Comparison of ENCODE assay signal across 1 cellular context in the genomic region with DNA sequence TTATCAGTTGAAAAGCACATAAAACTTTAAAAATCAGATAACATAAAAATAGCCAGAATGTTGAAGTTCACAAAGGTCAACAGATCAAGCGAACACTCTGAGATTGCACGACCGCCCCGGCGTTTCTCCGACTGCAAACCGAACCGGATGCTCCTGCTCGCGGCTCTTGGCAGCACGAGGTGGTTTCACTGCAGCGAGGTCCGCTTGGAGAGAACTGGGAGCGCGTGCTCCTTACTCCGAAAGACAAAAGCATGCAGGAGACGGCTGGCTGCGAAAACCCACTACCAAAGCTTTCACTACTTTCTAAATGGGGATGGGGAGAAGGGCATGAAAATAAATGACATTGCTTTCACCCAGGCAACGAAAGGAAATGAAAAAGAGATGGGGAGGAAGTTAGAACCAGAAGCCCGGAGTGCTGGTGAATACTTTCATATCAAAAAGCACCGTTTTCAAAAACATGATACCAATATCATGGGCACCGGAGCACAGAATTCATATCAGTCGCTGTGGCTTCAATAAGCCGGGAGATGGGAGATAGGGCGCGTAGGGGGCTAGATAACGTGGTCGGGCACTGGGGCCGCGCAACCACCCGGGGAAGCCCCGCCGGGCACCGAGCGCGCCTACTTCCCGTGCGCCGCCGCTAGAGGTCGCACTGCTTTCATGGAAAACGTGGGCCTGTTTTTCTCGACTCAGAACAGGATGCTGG.
A peak's percentile ranks its signal among the peaks of the same experiment; 100 is the strongest.
TF ChIP-seq lines count a peak whose summit lies in the region.

No MANE protein-coding gene starts in this region.

TF ChIP-seq in H1, 55 proteins besides CTCF, POLR2A, EP300 and RAD21 (continued from another document):
- TF ChIP-seq, protein P1, sequence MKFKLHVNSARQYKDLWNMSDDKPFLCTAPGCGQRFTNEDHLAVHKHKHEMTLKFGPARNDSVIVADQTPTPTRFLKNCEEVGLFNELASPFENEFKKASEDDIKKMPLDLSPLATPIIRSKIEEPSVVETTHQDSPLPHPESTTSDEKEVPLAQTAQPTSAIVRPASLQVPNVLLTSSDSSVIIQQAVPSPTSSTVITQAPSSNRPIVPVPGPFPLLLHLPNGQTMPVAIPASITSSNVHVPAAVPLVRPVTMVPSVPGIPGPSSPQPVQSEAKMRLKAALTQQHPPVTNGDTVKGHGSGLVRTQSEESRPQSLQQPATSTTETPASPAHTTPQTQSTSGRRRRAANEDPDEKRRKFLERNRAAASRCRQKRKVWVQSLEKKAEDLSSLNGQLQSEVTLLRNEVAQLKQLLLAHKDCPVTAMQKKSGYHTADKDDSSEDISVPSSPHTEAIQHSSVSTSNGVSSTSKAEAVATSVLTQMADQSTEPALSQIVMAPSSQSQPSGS (IDR thresholded peaks at IDR 0.05; ENCODE audit: low read length): no peak
- TF ChIP-seq, protein P2, sequence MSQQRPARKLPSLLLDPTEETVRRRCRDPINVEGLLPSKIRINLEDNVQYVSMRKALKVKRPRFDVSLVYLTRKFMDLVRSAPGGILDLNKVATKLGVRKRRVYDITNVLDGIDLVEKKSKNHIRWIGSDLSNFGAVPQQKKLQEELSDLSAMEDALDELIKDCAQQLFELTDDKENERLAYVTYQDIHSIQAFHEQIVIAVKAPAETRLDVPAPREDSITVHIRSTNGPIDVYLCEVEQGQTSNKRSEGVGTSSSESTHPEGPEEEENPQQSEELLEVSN (IDR thresholded peaks at IDR 0.05): peak; percentile 92
- TF ChIP-seq JUND (IDR thresholded peaks at IDR 0.05; ENCODE audit: low read length): 0 out of 2 replicates have a peak, but pooled peaks have one; percentile 23
- TF ChIP-seq MAFK (IDR thresholded peaks at IDR 0.05; ENCODE audit: low read depth, low read length): no peak
- TF ChIP-seq, protein P3, sequence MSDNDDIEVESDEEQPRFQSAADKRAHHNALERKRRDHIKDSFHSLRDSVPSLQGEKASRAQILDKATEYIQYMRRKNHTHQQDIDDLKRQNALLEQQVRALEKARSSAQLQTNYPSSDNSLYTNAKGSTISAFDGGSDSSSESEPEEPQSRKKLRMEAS (IDR thresholded peaks at IDR 0.05): peak; percentile 96
- no peak for TF ChIP-seq NRF1 (IDR thresholded peaks at IDR 0.05; ENCODE audit: low read depth, low read length)
- TF ChIP-seq SIN3A (conservative IDR thresholded peaks at IDR 0.05 in 1 of 2, IDR thresholded peaks at IDR 0.05 in 1 of 2; ENCODE audit: low read depth in 1 of 2, low read length in 2 of 2): no peak
- TF ChIP-seq TAF1 (IDR thresholded peaks at IDR 0.05; ENCODE audit: low read depth, low read length): peak; percentile 49; the same call in 1 of the 2 replicates
- TF ChIP-seq FOSL1 (IDR thresholded peaks at IDR 0.05; ENCODE audit: insufficient read depth, low read depth, low read length): peak; percentile 65; the same call in 1 of the 2 replicates
- 0 out of 2 replicates have a peak, but pooled peaks have one; percentile 25 for TF ChIP-seq TBP (IDR thresholded peaks at IDR 0.05; ENCODE audit: low read depth, low read length)
- TF ChIP-seq KDM4A (IDR thresholded peaks at IDR 0.05; ENCODE audit: low read depth, low read length, severe bottlenecking): peak; percentile 62
- TF ChIP-seq TAF7 (optimal IDR thresholded peaks at IDR 0.05; ENCODE audit: borderline replicate concordance, low read depth, low read length): no peak
- 0 out of 2 replicates have a peak, but pooled peaks have one; percentile 37 for TF ChIP-seq EGR1 (IDR thresholded peaks at IDR 0.05; ENCODE audit: borderline replicate concordance, low read depth, low read length)
